In genomic region chr16:8869212-8869987, GRCh38 we compare ENCODE assay signal across 9 cellular contexts. TPM values are rescaled to one million over a fixed set of nuclear protein-coding genes. Genes with fewer than 3 reads are reported as not detected.
DNase-seq lines count a peak whose midpoint lies in the region; FAIRE-seq and TF ChIP-seq lines count a peak whose summit lies in the region.
"Had no signal": no experiment of that assay in that cellular context is flagged by ENCODE, and none has a peak within 500 bp of the region (broad histone marks: within the 10 kb centered on the region; RNA-seq: fewer than 3 reads in every experiment).

No MANE protein-coding gene starts in this region.

- intact Hi-C loops in activated CD4-positive, alpha-beta memory T cell treated with anti-CD3 and anti-CD28 coated beads for 36 hours (cut with micrococcal nuclease), result loop anchor here (1.0 to 5.0 kb wide), 8 partner anchors 22 to 221 kb away; partner anchors contain the start of genes ABAT, HAPSTR1, PMM2 and TMEM186

- H3K4me1 Mint-ChIP-seq in activated naive CD4-positive, alpha-beta T cell treated with anti-CD3 and anti-CD28 coated beads, Interleukin-2, amount 50 U/mL, for 24 hours, result peaks cover 44% of the 10 kb centered on the region
- peaks cover 36% of the 10 kb centered on the region for H3K4me1 Mint-ChIP-seq in activated CD4-positive, alpha-beta memory T cell treated with anti-CD3 and anti-CD28 coated beads for 36 hours (ENCODE audit: low read depth)

- H3K4me3 Mint-ChIP-seq in activated naive CD4-positive, alpha-beta T cell treated with anti-CD3 and anti-CD28 coated beads, Interleukin-2, amount 50 U/mL, for 24 hours, result peak overlapping the region; percentile 88
- H3K4me3 Mint-ChIP-seq in activated CD4-positive, alpha-beta memory T cell treated with anti-CD3 and anti-CD28 coated beads for 36 hours, result peak overlapping the region; percentile 77

- H3K27ac Mint-ChIP-seq in activated naive CD4-positive, alpha-beta T cell treated with anti-CD3 and anti-CD28 coated beads, Interleukin-2, amount 50 U/mL, for 24 hours, result no peak overlapping the region
- H3K27ac Mint-ChIP-seq in activated CD4-positive, alpha-beta memory T cell treated with anti-CD3 and anti-CD28 coated beads for 36 hours, result peak overlapping the region; percentile 64

- no peaks in the 10 kb centered on the region for H3K36me3 Mint-ChIP-seq in activated naive CD4-positive, alpha-beta T cell treated with anti-CD3 and anti-CD28 coated beads, Interleukin-2, amount 50 U/mL, for 24 hours
- peaks cover 6% of the 10 kb centered on the region for H3K36me3 Mint-ChIP-seq in activated CD4-positive, alpha-beta memory T cell treated with anti-CD3 and anti-CD28 coated beads for 36 hours

- no peak for FAIRE-seq in H54 (lab: Jason Lieb, UNC)

- no peaks in the 10 kb centered on the region for H3K9me3 Mint-ChIP-seq in activated naive CD4-positive, alpha-beta T cell treated with anti-CD3 and anti-CD28 coated beads, Interleukin-2, amount 50 U/mL, for 24 hours
- no peaks in the 10 kb centered on the region for H3K9me3 Mint-ChIP-seq in activated CD4-positive, alpha-beta memory T cell treated with anti-CD3 and anti-CD28 coated beads for 36 hours

- no peak for TF ChIP-seq POLR2A in H54 (IDR thresholded peaks at IDR 0.05; ENCODE audit: low read depth, low read length)

- peak overlapping the region; percentile 45 for H3K27ac ChIP-seq in substantia nigra (ENCODE audit: low read depth, low read length, poor library complexity, severe bottlenecking)

- no peak for DNase-seq in activated naive CD4-positive, alpha-beta T cell treated with anti-CD3 and anti-CD28 coated beads, Interleukin-2, amount 50 U/mL, for 16 hours
- no peak for DNase-seq in activated CD4-positive, alpha-beta memory T cell treated with anti-CD3 and anti-CD28 coated beads for 36 hours
- peak; percentile 73 for DNase-seq in iPS-NIHi11 (ENCODE audit: low spot score)
- no peak for DNase-seq in substantia nigra (lab: John Stamatoyannopoulos, UW)
- no peak for DNase-seq in putamen (ENCODE audit: low spot score)
- no peak for DNase-seq in NCI-H510A treated with DMSO at 0.1 percent for 48 hours (lab: John Stamatoyannopoulos, UW)
- no peak for DNase-seq in H54 (ENCODE audit: insufficient read length, low spot score)

- POLR2A ChIA-PET in activated CD4-positive, alpha-beta memory T cell treated with anti-CD3 and anti-CD28 coated beads for 36 hours (lab: Charles Lee), result interaction anchor here (0.6 to 2.3 kb wide), 14 partner anchors 10 to 247 kb away, joined by 3 to 15 read pairs (median 6); partner anchors contain the start of genes ABAT, HAPSTR1, PMM2 and TMEM186

- H3K27me3 Mint-ChIP-seq in activated naive CD4-positive, alpha-beta T cell treated with anti-CD3 and anti-CD28 coated beads, Interleukin-2, amount 50 U/mL, for 24 hours, result no peaks in the 10 kb centered on the region
- H3K27me3 Mint-ChIP-seq in activated CD4-positive, alpha-beta memory T cell treated with anti-CD3 and anti-CD28 coated beads for 36 hours, result no peaks in the 10 kb centered on the region

- CTCF ChIA-PET in activated CD4-positive, alpha-beta memory T cell treated with anti-CD3 and anti-CD28 coated beads for 36 hours (lab: Charles Lee), result interaction anchor here (0.7 to 4.7 kb wide), 8 partner anchors 13 to 229 kb away, joined by 3 to 65 read pairs (median 4); partner anchors contain the start of gene LITAFD

RNA-seq across cellular contexts. Expression of gene CARHSP1, which starts 0.6 kb away (rescaled TPM):
- 10 to 100 TPM; 64.9 to 73.1 TPM for total RNA-seq in activated CD4-positive, alpha-beta memory T cell treated with anti-CD3 and anti-CD28 coated beads for 36 hours

RNA-seq across cellular contexts. Expression of gene LITAFD, which starts 12.8 kb away (rescaled TPM):
- not detected for total RNA-seq in activated CD4-positive, alpha-beta memory T cell treated with anti-CD3 and anti-CD28 coated beads for 36 hours
- total RNA-seq: foreskin keratinocyte had no signal
